ENCODE assay signal across 8 cellular contexts in genomic region chr6:24357336-24358218, GRCh38. TPM values are rescaled to one million over a fixed set of nuclear protein-coding genes. Genes with fewer than 3 reads are reported as not detected.
DNase-seq lines count a peak whose midpoint lies in the region; ATAC-seq and TF ChIP-seq lines count a peak whose summit lies in the region.

DCDC2 (minus strand) TSS chr6:24358059; CDS start chr6:24357750, 309 bp downstream.

- peak within 1 kb of the TSS; percentile 52 for H3K4me3 ChIP-seq in left ventricle myocardium inferior
- peak within 1 kb of the TSS; percentile 62 for H3K4me3 ChIP-seq in retinal pigment epithelial cell (ENCODE audit: low read length)

- no peaks in the 10 kb centered on the region for H3K36me3 Mint-ChIP-seq in CD4-positive, alpha-beta T cell (ENCODE audit: low read depth)
- no peaks in the 10 kb centered on the region for H3K36me3 Mint-ChIP-seq in activated naive CD4-positive, alpha-beta T cell treated with anti-CD3 and anti-CD28 coated beads, Interleukin-2, amount 50 U/mL, for 24 hours

- H3K27me3 ChIP-seq in CD4-positive, alpha-beta T cell (ENCODE audit: control insufficient read depth, insufficient read depth, low read length): no peaks in the 10 kb centered on the region
- peaks cover 38% of the 10 kb centered on the region for H3K27me3 ChIP-seq in left ventricle myocardium inferior (ENCODE audit: low read depth)

- H3K9me3 Mint-ChIP-seq in CD4-positive, alpha-beta T cell: no peaks in the 10 kb centered on the region
- no peaks in the 10 kb centered on the region for H3K9me3 Mint-ChIP-seq in activated naive CD4-positive, alpha-beta T cell treated with anti-CD3 and anti-CD28 coated beads, Interleukin-2, amount 50 U/mL, for 24 hours

- H3K27ac ChIP-seq in CD4-positive, alpha-beta T cell (ENCODE audit: low read depth, low read length): no peak within 1 kb of the TSS
- H3K27ac ChIP-seq in left ventricle myocardium inferior (replicated peaks): no peak within 1 kb of the TSS

- CTCF ChIA-PET in CD4-positive, alpha-beta T cell (lab: Charles Lee): no interaction called here

- H3K4me1 ChIP-seq in left ventricle myocardium inferior: peaks cover 22% of the 10 kb centered on the region

- intact Hi-C loops in CD4-positive, alpha-beta T cell (cut with DNase I, micrococcal nuclease): loop anchor here in 1 of 2 experiments (2.0 kb wide), 1 partner anchor 37 kb away; no protein-coding TSS in a partner anchor
- intact Hi-C loops in left ventricle myocardium inferior (cut with micrococcal nuclease): no loop called here

- peak; percentile 18 for ATAC-seq in CD4-positive, alpha-beta T cell (ENCODE audit: poor library complexity)

- H3K27ac Mint-ChIP-seq in CD4-positive, alpha-beta T cell: peak within 1 kb of the TSS; percentile 84
- no peak within 1 kb of the TSS for H3K27ac Mint-ChIP-seq in activated naive CD4-positive, alpha-beta T cell treated with anti-CD3 and anti-CD28 coated beads, Interleukin-2, amount 50 U/mL, for 24 hours

- H3K36me3 ChIP-seq in left ventricle myocardium inferior: no peaks in the 10 kb centered on the region

- peak within 1 kb of the TSS; percentile 87 for H3K4me3 Mint-ChIP-seq in CD4-positive, alpha-beta T cell
- H3K4me3 Mint-ChIP-seq in activated naive CD4-positive, alpha-beta T cell treated with anti-CD3 and anti-CD28 coated beads, Interleukin-2, amount 50 U/mL, for 24 hours: peak within 1 kb of the TSS; percentile 88

- no peaks in the 10 kb centered on the region for H3K27me3 Mint-ChIP-seq in CD4-positive, alpha-beta T cell
- no peaks in the 10 kb centered on the region for H3K27me3 Mint-ChIP-seq in activated naive CD4-positive, alpha-beta T cell treated with anti-CD3 and anti-CD28 coated beads, Interleukin-2, amount 50 U/mL, for 24 hours

- H3K4me1 Mint-ChIP-seq in CD4-positive, alpha-beta T cell (ENCODE audit: low read depth): peaks cover 34% of the 10 kb centered on the region
- peaks cover 32% of the 10 kb centered on the region for H3K4me1 Mint-ChIP-seq in activated naive CD4-positive, alpha-beta T cell treated with anti-CD3 and anti-CD28 coated beads, Interleukin-2, amount 50 U/mL, for 24 hours

- H3K9me3 ChIP-seq in CD4-positive, alpha-beta T cell (ENCODE audit: control insufficient read depth, low read length): no peaks in the 10 kb centered on the region
- no peaks in the 10 kb centered on the region for H3K9me3 ChIP-seq in left ventricle myocardium inferior (replicated peaks)

- POLR2A ChIA-PET in CD4-positive, alpha-beta T cell (lab: Charles Lee): interaction anchor here (1.3 kb wide), 1 partner anchor 137 kb away, joined by 3 read pairs; the partner anchor contains the start of gene ALDH5A1

- TF ChIP-seq CTCF in CD4-positive, alpha-beta T cell (IDR thresholded peaks at IDR 0.05): no peak
- no peak for TF ChIP-seq CTCF in left ventricle myocardium inferior (IDR thresholded peaks at IDR 0.05; ENCODE audit: borderline replicate concordance)
- no peak for TF ChIP-seq CTCF in retinal pigment epithelial cell (conservative IDR thresholded peaks at IDR 0.05; ENCODE audit: low read depth, low read length)

- DNase-seq in CD4-positive, alpha-beta T cell: peak in 9 of 10 experiments; percentile 5 to 51 (median 34)
- DNase-seq in NCI-H2227 treated with DMSO at 0.1 percent for 48 hours (lab: John Stamatoyannopoulos, UW) (peak; percentile 50), left ventricle myocardium inferior (no peak), retinal pigment epithelial cell (ENCODE audit: low read depth) (no peak), RKO (ENCODE audit: low spot score) (no peak), SHP77 (lab: John Stamatoyannopoulos, UW) (no peak), Kasumi-1 (lab: John Stamatoyannopoulos, UW) (no peak)

RNA-seq across cellular contexts. Expression of gene DCDC2, which starts in this region (rescaled TPM):
- total RNA-seq in CD4-positive, alpha-beta T cell: under 1 TPM in 1 of 2 experiments, not detected in 1; 0.05 TPM
- not detected for total RNA-seq in left ventricle myocardium inferior

Comparison
In these comparisons a context has a peak if more than half of its experiments do, and no peak if none do; other contexts are left out.
1. Peak in DNase-seq and ATAC-seq in CD4-positive, alpha-beta T cell; RNA of the gene not detected or under 1 TPM.